Comparison of ENCODE assay signal across 15 cellular contexts in the genomic region with DNA sequence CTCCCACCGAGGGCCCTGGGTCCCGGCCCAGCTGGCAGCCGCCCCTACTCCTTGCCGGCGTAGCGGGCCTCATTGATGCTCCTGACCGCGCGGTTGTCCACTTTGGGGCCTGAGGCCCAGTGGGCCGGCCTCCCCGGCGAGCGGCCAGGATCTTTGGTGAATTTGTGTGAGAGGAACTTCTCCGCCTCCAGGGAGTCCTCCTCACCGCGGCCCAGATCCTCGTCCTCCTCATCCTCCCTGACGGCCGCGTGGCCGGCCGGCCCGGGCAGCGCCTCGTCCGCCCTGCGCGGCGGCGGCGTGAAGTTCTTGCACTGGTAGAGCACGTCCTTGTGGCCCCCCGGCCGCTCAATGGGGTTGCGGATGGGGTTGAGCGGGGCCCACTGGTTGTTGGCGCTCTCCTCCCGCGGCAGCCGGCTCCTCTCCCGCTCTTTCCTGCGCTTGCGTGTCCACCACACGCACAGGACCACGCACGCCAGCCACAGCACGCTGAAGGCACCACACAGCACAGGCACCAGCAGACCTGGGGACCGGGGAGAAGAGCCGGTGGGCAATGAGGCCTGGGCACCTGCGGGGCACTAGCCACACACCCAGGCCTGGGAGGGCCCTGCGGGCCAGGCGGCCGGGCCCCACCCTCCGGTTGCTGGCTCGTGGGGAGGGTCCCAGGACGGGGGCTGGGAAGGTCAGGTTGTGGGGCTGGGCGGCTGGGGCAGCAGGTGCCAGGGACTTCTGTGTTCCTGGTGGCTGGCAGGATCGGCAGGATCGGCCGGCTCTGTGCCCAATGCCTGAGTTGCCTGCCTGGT. TPM values are rescaled to one million over a fixed set of nuclear protein-coding genes. Genes with fewer than 3 reads are reported as not detected.
DNase-seq lines count a peak whose midpoint lies in the region; ATAC-seq, FAIRE-seq and TF ChIP-seq lines count a peak whose summit lies in the region.
"Had no signal": no experiment of that assay in that cellular context is flagged by ENCODE, and none has a peak within 500 bp of the region (broad histone marks: within the 10 kb centered on the region; RNA-seq: fewer than 3 reads in every experiment).

No MANE protein-coding gene starts in this region.

- H3K18ac ChIP-seq in neuronal stem cell (ENCODE audit: low read length) = no peak overlapping the region

- H3K27ac ChIP-seq in right lobe of liver = no peak overlapping the region
- no peak overlapping the region for H3K27ac ChIP-seq in HepG2 (ENCODE audit: extremely low read length, insufficient read depth, low read length)
- no peak overlapping the region for H3K27ac ChIP-seq in WERI-Rb-1
- H3K27ac ChIP-seq in neuronal stem cell (replicated peaks; ENCODE audit: low read length) = no peak overlapping the region
- H3K27ac ChIP-seq: GM23248 had no signal

- no peak for FAIRE-seq in HepG2 (lab: Jason Lieb, UNC)
- FAIRE-seq: HTR-8/SVneo had no signal

- no peaks in the 10 kb centered on the region for H3K79me2 ChIP-seq in HepG2 (ENCODE audit: insufficient read depth, low read length)

- peaks cover 0 to 9% (median 0%) of the 10 kb centered on the region in 4 donors for H3K9me3 ChIP-seq in right lobe of liver
- peaks cover 10% of the 10 kb centered on the region for H3K9me3 ChIP-seq in HepG2 (ENCODE audit: low read length)
- H3K9me3 ChIP-seq in WERI-Rb-1 (ENCODE audit: severe bottlenecking) = peaks cover 17% of the 10 kb centered on the region
- peaks cover 15 to 16% of the 10 kb centered on the region in 2 donors for H3K9me3 ChIP-seq in neuronal stem cell (replicated peaks in 1 of 2; ENCODE audit: control insufficient read depth in 2 of 2, insufficient read depth in 1 of 2, low read depth in 1 of 2, low read length in 2 of 2)

- no TSS peak for BruUV-seq in HepG2 (replicated peaks; lab: Mats Ljungman, UMichigan)

- H3K4me1 ChIP-seq in right lobe of liver (no peaks in the 10 kb centered on the region), HepG2 (ENCODE audit: insufficient read depth, low read length) (no peaks in the 10 kb centered on the region), neuronal stem cell (ENCODE audit: control insufficient read depth in 2 of 2, insufficient read depth in 1 of 2, low read depth in 1 of 2, low read length in 2 of 2) (no peaks in the 10 kb centered on the region)

- DNase-seq in right lobe of liver (peak; percentile 20 to 47 (median 38)), HepG2 (ENCODE audit: low spot score) (no peak), WERI-Rb-1 (peak; percentile 4), neuronal stem cell (ENCODE audit: low spot score) (no peak), COLO829 (ENCODE audit: low spot score) (no peak)
- no peak for DNase-seq in activated CD8-positive, alpha-beta memory T cell treated with anti-CD3 and anti-CD28 coated beads for 24 hours
- DNase-seq: DMS 273 treated with DMSO at 0.1 percent for 48 hours, GM23248, KBM-7, NCI-H1092, NCI-H1694, NCI-H446, PC-3 had no signal

- no peak overlapping the region for H2BK120ac ChIP-seq in neuronal stem cell (ENCODE audit: low read depth, low read length)

- H4K8ac ChIP-seq in neuronal stem cell (ENCODE audit: low read depth, low read length) = no peak overlapping the region

- H3K9ac ChIP-seq in HepG2 (ENCODE audit: insufficient read depth, low read depth, low read length) (no peak overlapping the region), neuronal stem cell (ENCODE audit: low read depth, low read length, poor library complexity) (no peak overlapping the region)
- H3K9ac ChIP-seq: GM23248 had no signal

- POLR2A ChIA-PET in HepG2 (lab: Yijun Ruan, JAX) = no interaction called here

- H2BK5ac ChIP-seq in neuronal stem cell (ENCODE audit: low read length) = no peak overlapping the region

- H2AFZ ChIP-seq in HepG2 (ENCODE audit: low read length) = no peak overlapping the region
- H2AFZ ChIP-seq in neuronal stem cell (ENCODE audit: low read length) = no peak overlapping the region
- H2AFZ ChIP-seq: GM23248 had no signal

- H2BK12ac ChIP-seq in neuronal stem cell (ENCODE audit: low read length) = no peak overlapping the region

- ATAC-seq in right lobe of liver (no peak), HepG2 (no peak), HG02870 (IDR thresholded peaks at IDR 0.05; ENCODE audit: unreplicated experiment) (no peak)
- ATAC-seq: PC-3 had no signal

- H3K27me3 ChIP-seq in right lobe of liver (no peaks in the 10 kb centered on the region), HepG2 (ENCODE audit: control insufficient read depth in 1 of 2, insufficient read depth in 2 of 2, low read length in 2 of 2) (peaks cover 11 to 29% of the 10 kb centered on the region in 2 experiments; a peak in 4 of 5 replicates), WERI-Rb-1 (ENCODE audit: insufficient read depth, low read depth, severe bottlenecking) (no peaks in the 10 kb centered on the region), neuronal stem cell (ENCODE audit: control insufficient read depth in 3 of 3, insufficient read depth in 3 of 3, low read depth in 1 of 3, low read length in 3 of 3) (no peaks in the 10 kb centered on the region)

- no peak for TF ChIP-seq RAD21 in HepG2 (CRISPR knock-in tag; IDR thresholded peaks at IDR 0.05)

- CTCF ChIA-PET in HepG2 (lab: Yijun Ruan, JAX; ENCODE audit: low intra/inter-chr PET ratio, low total read pairs) = no interaction called here

- TF ChIP-seq EP300 in HepG2 (IDR thresholded peaks at IDR 0.05; ENCODE audit: low read depth in 2 of 2, low read length in 2 of 2) = no peak
- no peak for TF ChIP-seq EP300 in HepG2 (CRISPR knock-in tag; IDR thresholded peaks at IDR 0.05; ENCODE audit: borderline replicate concordance)

- peak overlapping the region; percentile 43 for H3K23ac ChIP-seq in neuronal stem cell (ENCODE audit: low read depth, low read length, poor library complexity)

- peaks cover 5% of the 10 kb centered on the region for H3K79me1 ChIP-seq in neuronal stem cell (ENCODE audit: low read depth, low read length)

- no peaks in the 10 kb centered on the region for H3K36me3 ChIP-seq in right lobe of liver
- H3K36me3 ChIP-seq in HepG2 (replicated peaks in 1 of 2; ENCODE audit: control insufficient read depth in 1 of 2, insufficient read depth in 2 of 2, low read length in 2 of 2) = no peaks in the 10 kb centered on the region
- peaks cover 74% of the 10 kb centered on the region for H3K36me3 ChIP-seq in WERI-Rb-1
- no peaks in the 10 kb centered on the region for H3K36me3 ChIP-seq in neuronal stem cell (replicated peaks in 1 of 2; ENCODE audit: control insufficient read depth in 2 of 2, insufficient read depth in 2 of 2, low read length in 2 of 2)

- 98% methylated on average over 16 of the region's 60 CpGs for WGBS in right lobe of liver (ENCODE audit: insufficient coverage, low coverage, low lambda C conversion rate, missing lambda C conversion rate)
- 79% methylated on average over 34 of the region's 60 CpGs for WGBS in HepG2 (ENCODE audit: low lambda C conversion rate)
- WGBS in neuronal stem cell (ENCODE audit: extremely low coverage in 2 of 2, insufficient read length in 2 of 2, insufficient replicate concordance in 1 of 2), 2 donors = no CpG with 5 or more reads among the region's 60 CpGs

- intact Hi-C loops in right lobe of liver (cut with DNase I) = no loop called here
- intact Hi-C loops in HepG2 (cut with micrococcal nuclease; ENCODE audit: unreplicated experiment) = no loop called here

- TF ChIP-seq POLR2A in right lobe of liver (IDR thresholded peaks at IDR 0.05) (no peak), HepG2 (IDR thresholded peaks at IDR 0.05; ENCODE audit: insufficient read depth in 1 of 2, low read depth in 2 of 2, low read length in 2 of 2) (no peak)

- TF ChIP-seq CTCF in right lobe of liver (IDR thresholded peaks at IDR 0.05) = no peak
- TF ChIP-seq CTCF in HepG2 (CRISPR knock-in tag; IDR thresholded peaks at IDR 0.05) = no peak
- TF ChIP-seq CTCF in WERI-Rb-1 (IDR thresholded peaks at IDR 0.05; ENCODE audit: low read depth, low read length) = no peak

- in situ Hi-C loops in HepG2 (cut with HindIII; ENCODE audit: extremely low pct_ligation_motif_present, low pct_unique_long_range_greater_than_20kb) = loop anchor here (10.0 kb wide), 1 partner anchor 48 kb away; no protein-coding TSS in a partner anchor

- H3K4me3 ChIP-seq in right lobe of liver (no peak overlapping the region), HepG2 (replicated peaks in 1 of 3; ENCODE audit: insufficient read depth in 1 of 3, low read depth in 2 of 3, low read length in 3 of 3) (no peak overlapping the region), WERI-Rb-1 (ENCODE audit: low read depth, low read length) (no peak overlapping the region), neuronal stem cell (ENCODE audit: low read length in 2 of 2) (no peak overlapping the region)
- H3K4me3 ChIP-seq: GM23248 had no signal

- H2BK15ac ChIP-seq in neuronal stem cell (ENCODE audit: low read length) = no peak overlapping the region

- H4K91ac ChIP-seq in neuronal stem cell (ENCODE audit: low read depth, low read length, poor library complexity) = no peak overlapping the region

- H2AK5ac ChIP-seq in neuronal stem cell (ENCODE audit: low read depth, low read length) = no peak overlapping the region

- H3K14ac ChIP-seq in neuronal stem cell (ENCODE audit: low read length) = peak overlapping the region; percentile 89

- H3K4ac ChIP-seq in neuronal stem cell (ENCODE audit: low read length) = no peak overlapping the region

- no peaks in the 10 kb centered on the region for H4K20me1 ChIP-seq in HepG2 (ENCODE audit: insufficient read depth, low read length)

- H3K4me2 ChIP-seq in HepG2 (ENCODE audit: low read depth, low read length) (no peak overlapping the region), neuronal stem cell (ENCODE audit: insufficient read depth, low read length, poor library complexity, severe bottlenecking) (no peak overlapping the region)

RNA-seq across cellular contexts. Expression of a gene that starts 25.7 kb away (rescaled TPM):
- total RNA-seq in right lobe of liver (1 to 10 TPM; 1.1 to 3.5 (median 1.2) TPM), HepG2 (2016; rRNA removed; fragmentation: Illumina TruSeq; extraction: Trizol) (0.04 TPM in 1 of 2 replicates, not detected in the other)
- total RNA-seq in HepG2 (2016; cell fraction: cytosol; rRNA removed; fragmentation: Illumina TruSeq; extraction: Trizol; ENCODE audit: low read depth) = not detected in 2 replicates
- total RNA-seq in HepG2 (2016; cell fraction: insoluble cytoplasmic fraction; rRNA removed; fragmentation: Illumina TruSeq; extraction: Trizol) = not detected in 2 replicates
- total RNA-seq in HepG2 (2016; cell fraction: membrane; rRNA removed; fragmentation: Illumina TruSeq; extraction: Trizol) = not detected in 2 replicates
- total RNA-seq in HepG2 (2016; cell fraction: nucleus; rRNA removed; fragmentation: Illumina TruSeq; extraction: Trizol) = not detected in 2 replicates
- polyA plus RNA-seq in HepG2 (2011; rRNA removed) = 0.16 and 0.22 TPM in 2 replicates
- 0.04 and 0.10 TPM in 2 replicates for polyA plus RNA-seq in HepG2 (2011; cell fraction: cytosol; rRNA removed)
- polyA plus RNA-seq in HepG2 (2011; cell fraction: nucleus; rRNA removed) = 1.3 and 3.3 TPM in 2 replicates
- polyA plus RNA-seq in HepG2 (2012) = 0.16 TPM in 1 of 2 replicates, not detected in the other
- not detected in 2 replicates for polyA plus RNA-seq in HepG2 (2016; cell fraction: cytosol; fragmentation: Illumina TruSeq; extraction: Trizol; ENCODE audit: low read depth)
- not detected in 2 replicates for polyA plus RNA-seq in HepG2 (2016; cell fraction: insoluble cytoplasmic fraction; fragmentation: Illumina TruSeq; extraction: Trizol; ENCODE audit: low read depth)
- polyA plus RNA-seq in HepG2 (2016; cell fraction: membrane; fragmentation: Illumina TruSeq; extraction: Trizol; ENCODE audit: low read depth) = not detected in 2 replicates
- not detected in 2 replicates for polyA plus RNA-seq in HepG2 (2016; cell fraction: nucleus; fragmentation: Illumina TruSeq; extraction: Trizol; ENCODE audit: insufficient read depth, low read depth)
- polyA minus RNA-seq in HepG2 (2011; rRNA and poly(A)+ RNA removed; ENCODE audit: low replicate concordance) = 0.36 and 6.6 TPM in 2 replicates
- 0.44 TPM in 1 of 2 replicates, not detected in the other for polyA minus RNA-seq in HepG2 (2011; cell fraction: cytosol; rRNA and poly(A)+ RNA removed)
- 0.13 TPM in 1 of 2 replicates, not detected in the other for polyA minus RNA-seq in HepG2 (2011; cell fraction: nucleus; rRNA and poly(A)+ RNA removed)
- 5.2 TPM for polyA plus RNA-seq in neuronal stem cell (2013, experiment 1 of 2)
- polyA plus RNA-seq in neuronal stem cell (2013, experiment 2 of 2) = 4.9 TPM
- polyA plus RNA-seq: GM23248 had no signal

RNA-seq across cellular contexts. Expression of a gene that starts 38.3 kb away (rescaled TPM):
- total RNA-seq in right lobe of liver (10 to 100 TPM in 5 of 6 experiments, 1 to 10 TPM in 1; 9.0 to 27.4 (median 11.4) TPM), HepG2 (2016; rRNA removed; fragmentation: Illumina TruSeq; extraction: Trizol) (4.0 and 5.8 TPM in 2 replicates)
- 9.0 and 9.9 TPM in 2 replicates for total RNA-seq in HepG2 (2016; cell fraction: cytosol; rRNA removed; fragmentation: Illumina TruSeq; extraction: Trizol; ENCODE audit: low read depth)
- total RNA-seq in HepG2 (2016; cell fraction: insoluble cytoplasmic fraction; rRNA removed; fragmentation: Illumina TruSeq; extraction: Trizol) = 4.4 and 5.8 TPM in 2 replicates
- 7.1 and 10.6 TPM in 2 replicates for total RNA-seq in HepG2 (2016; cell fraction: membrane; rRNA removed; fragmentation: Illumina TruSeq; extraction: Trizol)
- total RNA-seq in HepG2 (2016; cell fraction: nucleus; rRNA removed; fragmentation: Illumina TruSeq; extraction: Trizol) = 2.4 and 2.7 TPM in 2 replicates
- polyA plus RNA-seq in HepG2 (2011; rRNA removed) = 6.1 and 6.7 TPM in 2 replicates
- polyA plus RNA-seq in HepG2 (2011; cell fraction: cytosol; rRNA removed) = 5.7 and 9.2 TPM in 2 replicates
- polyA plus RNA-seq in HepG2 (2011; cell fraction: nucleus; rRNA removed) = 5.6 and 6.5 TPM in 2 replicates
- polyA plus RNA-seq in HepG2 (2012) = 4.5 and 5.4 TPM in 2 replicates
- polyA plus RNA-seq in HepG2 (2016; cell fraction: cytosol; fragmentation: Illumina TruSeq; extraction: Trizol; ENCODE audit: low read depth) = 11.3 and 13.8 TPM in 2 replicates
- 4.0 and 5.1 TPM in 2 replicates for polyA plus RNA-seq in HepG2 (2016; cell fraction: insoluble cytoplasmic fraction; fragmentation: Illumina TruSeq; extraction: Trizol; ENCODE audit: low read depth)
- polyA plus RNA-seq in HepG2 (2016; cell fraction: membrane; fragmentation: Illumina TruSeq; extraction: Trizol; ENCODE audit: low read depth) = 7.8 and 10.1 TPM in 2 replicates
- polyA plus RNA-seq in HepG2 (2016; cell fraction: nucleus; fragmentation: Illumina TruSeq; extraction: Trizol; ENCODE audit: insufficient read depth, low read depth) = 5.5 and 5.6 TPM in 2 replicates
- polyA minus RNA-seq in HepG2 (2011; rRNA and poly(A)+ RNA removed; ENCODE audit: low replicate concordance) = 3.5 and 4.3 TPM in 2 replicates
- polyA minus RNA-seq in HepG2 (2011; cell fraction: cytosol; rRNA and poly(A)+ RNA removed) = 1.3 and 3.4 TPM in 2 replicates
- 1.3 and 1.9 TPM in 2 replicates for polyA minus RNA-seq in HepG2 (2011; cell fraction: nucleus; rRNA and poly(A)+ RNA removed)
- polyA plus RNA-seq in neuronal stem cell (2013, experiment 1 of 2) = 21.6 TPM
- 21.9 TPM for polyA plus RNA-seq in neuronal stem cell (2013, experiment 2 of 2)

Comparison
In these comparisons a context has a peak if more than half of its experiments do, and no peak if none do; other contexts are left out.
1. DNase-seq: peak in right lobe of liver (3 of 3) and WERI-Rb-1 (single experiment); none in HepG2 (single experiment), neuronal stem cell (single experiment), COLO829 (single experiment) and activated CD8-positive, alpha-beta memory T cell treated with anti-CD3 and anti-CD28 coated beads for 24 hours (single experiment).